In the genomic region with DNA sequence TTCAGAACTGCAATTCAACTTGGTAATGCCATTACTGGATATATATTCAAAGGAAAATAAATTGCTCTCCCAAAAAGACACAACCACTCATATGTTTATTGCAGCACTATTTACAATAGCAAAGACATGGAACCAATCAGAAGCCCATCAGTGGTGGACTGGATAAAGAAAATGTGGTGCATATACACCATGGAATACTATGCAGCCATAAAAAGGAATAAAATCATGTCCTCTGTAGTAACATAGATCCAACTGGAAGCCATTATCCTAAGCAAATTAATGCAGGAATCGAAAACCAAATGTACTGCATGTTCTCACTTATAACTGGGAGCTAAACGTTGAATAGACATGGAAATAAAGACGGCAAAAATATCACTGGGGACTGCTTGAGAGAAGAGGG, we compare ENCODE assay signal across 1 cellular context.
TF ChIP-seq lines count a peak whose summit lies in the region.

No MANE protein-coding gene starts in this region.

TF ChIP-seq in HEK293, 187 proteins besides CTCF, POLR2A, EP300 and RAD21:
- TF ChIP-seq, protein P1, sequence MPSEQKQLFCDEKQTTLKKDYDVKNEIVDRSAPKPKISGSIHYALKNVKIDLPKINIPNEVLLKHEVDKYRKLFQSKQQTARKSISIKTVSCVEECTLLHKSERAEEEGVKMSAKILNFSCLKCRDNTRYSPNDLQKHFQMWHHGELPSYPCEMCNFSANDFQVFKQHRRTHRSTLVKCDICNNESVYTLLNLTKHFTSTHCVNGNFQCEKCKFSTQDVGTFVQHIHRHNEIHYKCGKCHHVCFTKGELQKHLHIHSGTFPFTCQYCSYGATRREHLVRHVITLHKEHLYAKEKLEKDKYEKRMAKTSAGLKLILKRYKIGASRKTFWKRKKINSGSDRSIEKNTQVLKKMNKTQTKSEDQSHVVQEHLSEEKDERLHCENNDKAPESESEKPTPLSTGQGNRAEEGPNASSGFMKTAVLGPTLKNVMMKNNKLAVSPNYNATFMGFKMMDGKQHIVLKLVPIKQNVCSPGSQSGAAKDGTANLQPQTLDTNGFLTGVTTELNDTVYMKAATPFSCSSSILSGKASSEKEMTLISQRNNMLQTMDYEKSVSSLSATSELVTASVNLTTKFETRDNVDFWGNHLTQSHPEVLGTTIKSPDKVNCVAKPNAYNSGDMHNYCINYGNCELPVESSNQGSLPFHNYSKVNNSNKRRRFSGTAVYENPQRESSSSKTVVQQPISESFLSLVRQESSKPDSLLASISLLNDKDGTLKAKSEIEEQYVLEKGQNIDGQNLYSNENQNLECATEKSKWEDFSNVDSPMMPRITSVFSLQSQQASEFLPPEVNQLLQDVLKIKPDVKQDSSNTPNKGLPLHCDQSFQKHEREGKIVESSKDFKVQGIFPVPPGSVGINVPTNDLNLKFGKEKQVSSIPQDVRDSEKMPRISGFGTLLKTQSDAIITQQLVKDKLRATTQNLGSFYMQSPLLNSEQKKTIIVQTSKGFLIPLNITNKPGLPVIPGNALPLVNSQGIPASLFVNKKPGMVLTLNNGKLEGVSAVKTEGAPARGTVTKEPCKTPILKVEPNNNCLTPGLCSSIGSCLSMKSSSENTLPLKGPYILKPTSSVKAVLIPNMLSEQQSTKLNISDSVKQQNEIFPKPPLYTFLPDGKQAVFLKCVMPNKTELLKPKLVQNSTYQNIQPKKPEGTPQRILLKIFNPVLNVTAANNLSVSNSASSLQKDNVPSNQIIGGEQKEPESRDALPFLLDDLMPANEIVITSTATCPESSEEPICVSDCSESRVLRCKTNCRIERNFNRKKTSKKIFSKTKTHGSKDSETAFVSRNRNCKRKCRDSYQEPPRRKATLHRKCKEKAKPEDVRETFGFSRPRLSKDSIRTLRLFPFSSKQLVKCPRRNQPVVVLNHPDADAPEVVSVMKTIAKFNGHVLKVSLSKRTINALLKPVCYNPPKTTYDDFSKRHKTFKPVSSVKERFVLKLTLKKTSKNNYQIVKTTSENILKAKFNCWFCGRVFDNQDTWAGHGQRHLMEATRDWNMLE (tag by site-specific recombination; conservative IDR thresholded peaks at IDR 0.05; ENCODE audit: low read depth) = no peak
- TF ChIP-seq ZNF416 (tag by site-specific recombination; IDR thresholded peaks at IDR 0.05) (no peak), ZSCAN23 (tag by site-specific recombination; IDR thresholded peaks at IDR 0.05) (no peak), ZNF701 (tag by site-specific recombination; IDR thresholded peaks at IDR 0.05) (no peak), BCL11B (tag by site-specific recombination; IDR thresholded peaks at IDR 0.05; ENCODE audit: low read depth) (no peak), ZNF146 (tag by site-specific recombination; IDR thresholded peaks at IDR 0.05) (peak; percentile 72; the same call in 1 of the 2 replicates), ZBTB48 (tag by site-specific recombination; IDR thresholded peaks at IDR 0.05) (no peak), ZNF292 (tag by site-specific recombination; IDR thresholded peaks at IDR 0.05; ENCODE audit: borderline replicate concordance, low read depth) (no peak), ZNF138 (tag by site-specific recombination; IDR thresholded peaks at IDR 0.05; ENCODE audit: borderline replicate concordance) (no peak)
